Comparison of ENCODE assay signal across 5 cellular contexts in genomic region chr1:196709889-196710288, GRCh38. TPM values are rescaled to one million over a fixed set of nuclear protein-coding genes. Genes with fewer than 3 reads are reported as not detected.
DNase-seq lines count a peak whose midpoint lies in the region; ATAC-seq, FAIRE-seq and TF ChIP-seq lines count a peak whose summit lies in the region.
"Not testable (repeated sequence)": the region's sequence is repeated elsewhere in the genome, so short reads cannot be mapped to it uniquely, and the experiment has no call there.

No MANE protein-coding gene starts in this region.

- not testable (repeated sequence) for H3K4me1 ChIP-seq in A549; IMR-90 (ENCODE audit: control insufficient read depth, insufficient read depth, low read length); HepG2 (ENCODE audit: insufficient read depth, low read length)

- not testable (repeated sequence) for H2AK9ac ChIP-seq in IMR-90 (replicated peaks; ENCODE audit: low read depth, low read length, poor library complexity)

- H3K36me3 ChIP-seq in IMR-90 (ENCODE audit: control insufficient read depth, insufficient read depth, low read length); bronchial epithelial cell (ENCODE audit: control insufficient read depth, insufficient read depth, low read length); HepG2 (replicated peaks in 1 of 2; ENCODE audit: control insufficient read depth in 1 of 2, insufficient read depth in 2 of 2, low read length in 2 of 2): not testable (repeated sequence)

- not testable (repeated sequence) for FAIRE-seq in A549 (lab: Jason Lieb, UNC); HepG2 (lab: Jason Lieb, UNC)
- FAIRE-seq in GM12892 (lab: Jason Lieb, UNC) (peak; percentile 9), bronchial epithelial cell (lab: Jason Lieb, UNC) (peak; percentile 98)

- dilution Hi-C loops in IMR-90 (cut with HindIII; ENCODE audit: low sequenced_read_pairs, unreplicated experiment) = not testable (repeated sequence)

- H2BK120ac ChIP-seq in IMR-90 (ENCODE audit: low read depth, low read length) = not testable (repeated sequence)

- WGBS in A549 (ENCODE audit: missing lambda C conversion rate) = 43% methylated on average over 2 of the region's 2 CpGs
- 67% methylated on average over 1 of the region's 2 CpGs; no CpG with 5 or more reads in 1 of the 2 experiments for WGBS in IMR-90 (ENCODE audit: extremely low coverage in 2 of 2, insufficient read length in 1 of 2), 2 experiments
- 14% methylated on average over 2 of the region's 2 CpGs for WGBS in HepG2 (ENCODE audit: low lambda C conversion rate)

- not testable (repeated sequence) for TF ChIP-seq POLR2A in A549 (IDR thresholded peaks at IDR 0.05; ENCODE audit: low read length); GM12892 (IDR thresholded peaks at IDR 0.05; ENCODE audit: low read depth, low read length); IMR-90 (IDR thresholded peaks at IDR 0.05; ENCODE audit: low read depth, low read length); HepG2 (IDR thresholded peaks at IDR 0.05; ENCODE audit: insufficient read depth in 1 of 2, low read depth in 2 of 2, low read length in 2 of 2)

- H3K4me3 ChIP-seq in A549; IMR-90 (ENCODE audit: insufficient read depth, low read depth, low read length); bronchial epithelial cell (ENCODE audit: low read depth, low read length); HepG2 (replicated peaks in 1 of 3; ENCODE audit: insufficient read depth in 1 of 3, low read depth in 2 of 3, low read length in 3 of 3): not testable (repeated sequence)

- ATAC-seq in A549; IMR-90 (ENCODE audit: low read depth); HepG2: not testable (repeated sequence)

- H3K4me2 ChIP-seq in A549; IMR-90 (ENCODE audit: low read depth, low read length); HepG2 (ENCODE audit: low read depth, low read length): not testable (repeated sequence)

- not testable (repeated sequence) for TF ChIP-seq RAD21 in A549 (conservative IDR thresholded peaks at IDR 0.05 in 1 of 2, IDR thresholded peaks at IDR 0.05 in 1 of 2); IMR-90 (IDR thresholded peaks at IDR 0.05; ENCODE audit: low read length); HepG2 (CRISPR knock-in tag; IDR thresholded peaks at IDR 0.05)

- H3K9me1 ChIP-seq in IMR-90 (ENCODE audit: insufficient read depth, low read length) = not testable (repeated sequence)

- H3K4ac ChIP-seq in IMR-90 (ENCODE audit: low read depth, low read length) = not testable (repeated sequence)

- in situ Hi-C loops in IMR-90 (cut with MboI; ENCODE audit: low sequenced_read_pairs); HepG2 (cut with HindIII; ENCODE audit: extremely low pct_ligation_motif_present, low pct_unique_long_range_greater_than_20kb): not testable (repeated sequence)

- not testable (repeated sequence) for H3K14ac ChIP-seq in IMR-90 (replicated peaks; ENCODE audit: low read depth, low read length)

- H4K8ac ChIP-seq in IMR-90 (ENCODE audit: low read depth in 2 of 2, low read length in 2 of 2) = not testable (repeated sequence)

- not testable (repeated sequence) for H4K20me1 ChIP-seq in IMR-90 (ENCODE audit: insufficient read depth, low read length); HepG2 (ENCODE audit: insufficient read depth, low read length)

- not testable (repeated sequence) for BruUV-seq in IMR-90 (replicated peaks; lab: Mats Ljungman, UMichigan); HepG2 (replicated peaks; lab: Mats Ljungman, UMichigan)

- not testable (repeated sequence) for H2BK20ac ChIP-seq in IMR-90 (ENCODE audit: low read depth, low read length)

- H2AFZ ChIP-seq in IMR-90 (replicated peaks; ENCODE audit: low read length, poor library complexity); HepG2 (ENCODE audit: low read length): not testable (repeated sequence)

- intact Hi-C loops in IMR-90 (cut with micrococcal nuclease) = loop anchor here (2.0 kb wide), 1 partner anchor 69 kb away; no protein-coding TSS in a partner anchor
- intact Hi-C loops in HepG2 (cut with micrococcal nuclease; ENCODE audit: unreplicated experiment) = not testable (repeated sequence)

- not testable (repeated sequence) for H3K27me3 ChIP-seq in IMR-90 (ENCODE audit: control insufficient read depth, insufficient read depth, low read length); bronchial epithelial cell (ENCODE audit: control insufficient read depth, insufficient read depth, low read length); HepG2 (ENCODE audit: control insufficient read depth in 1 of 2, insufficient read depth in 2 of 2, low read length in 2 of 2)

- not testable (repeated sequence) for H3K27ac ChIP-seq in A549; IMR-90 (ENCODE audit: insufficient read depth, low read length); HepG2 (ENCODE audit: extremely low read length, insufficient read depth, low read length)

- TF ChIP-seq EP300 in A549 (IDR thresholded peaks at IDR 0.05); HepG2 (IDR thresholded peaks at IDR 0.05; ENCODE audit: low read depth in 2 of 2, low read length in 2 of 2); HepG2 (CRISPR knock-in tag; IDR thresholded peaks at IDR 0.05; ENCODE audit: borderline replicate concordance): not testable (repeated sequence)

- TF ChIP-seq CTCF in A549 (IDR thresholded peaks at IDR 0.05); IMR-90 (conservative IDR thresholded peaks at IDR 0.05; ENCODE audit: low read depth, low read length); bronchial epithelial cell (IDR thresholded peaks at IDR 0.05; ENCODE audit: insufficient read depth, low read length, severe bottlenecking); HepG2 (CRISPR knock-in tag; IDR thresholded peaks at IDR 0.05): not testable (repeated sequence)

- not testable (repeated sequence) for H4K91ac ChIP-seq in IMR-90 (ENCODE audit: insufficient read depth, low read depth, low read length)

- H2BK15ac ChIP-seq in IMR-90 (ENCODE audit: low read depth, low read length) = not testable (repeated sequence)

- DNase-seq in A549 (ENCODE audit: low read depth in 1 of 2, low spot score in 1 of 2); GM12892 (ENCODE audit: insufficient read length); IMR-90; bronchial epithelial cell (ENCODE audit: low read depth); HepG2 (ENCODE audit: low spot score): not testable (repeated sequence)

- not testable (repeated sequence) for H2BK5ac ChIP-seq in IMR-90 (ENCODE audit: low read depth, low read length, poor library complexity, severe bottlenecking)

- not testable (repeated sequence) for H3K79me1 ChIP-seq in IMR-90 (ENCODE audit: low read depth in 1 of 2, low read length in 2 of 2)

- H2AK5ac ChIP-seq in IMR-90 (ENCODE audit: low read depth, low read length) = not testable (repeated sequence)

- not testable (repeated sequence) for H3K18ac ChIP-seq in IMR-90 (ENCODE audit: low read depth, low read length)

- H4K5ac ChIP-seq in IMR-90 (ENCODE audit: low read depth, low read length) = not testable (repeated sequence)

- POLR2A ChIA-PET in A549 (lab: Yijun Ruan, JAX); HepG2 (lab: Yijun Ruan, JAX): not testable (repeated sequence)
- POLR2A ChIA-PET in IMR-90 (lab: Charles Lee; ENCODE audit: unreplicated experiment) = interaction anchor here (0.5 kb wide), 1 partner anchor 8 kb away, joined by 3 read pairs; no protein-coding TSS in a partner anchor

- H3K23ac ChIP-seq in IMR-90 (ENCODE audit: low read depth, low read length) = not testable (repeated sequence)

- H3K56ac ChIP-seq in IMR-90 (ENCODE audit: extremely low read depth, insufficient read depth, low read length) = not testable (repeated sequence)

- H3K9ac ChIP-seq in IMR-90 (ENCODE audit: low read depth, low read length); HepG2 (ENCODE audit: insufficient read depth, low read depth, low read length): not testable (repeated sequence)

- not testable (repeated sequence) for H3K79me2 ChIP-seq in HepG2 (ENCODE audit: insufficient read depth, low read length)

- H3K9me3 ChIP-seq in A549; IMR-90 (ENCODE audit: control insufficient read depth, insufficient read depth, low read length); HepG2 (ENCODE audit: low read length): not testable (repeated sequence)

- CTCF ChIA-PET in A549 (lab: Yijun Ruan, JAX) = interaction anchor here (0.6 to 1.2 kb wide), 2 partner anchors 32 to 442 kb away, joined by 3 to 5 read pairs; no protein-coding TSS in a partner anchor
- CTCF ChIA-PET in IMR-90 (lab: Yijun Ruan, JAX); HepG2 (lab: Yijun Ruan, JAX; ENCODE audit: low intra/inter-chr PET ratio, low total read pairs): not testable (repeated sequence)

RNA-seq across cellular contexts. Expression of gene CFH, which starts 58.0 kb away (rescaled TPM):
- polyA plus RNA-seq in A549 (2011; rRNA removed) = 68.1 and 78.5 TPM in 2 replicates
- 1.9 and 2.6 TPM in 2 replicates for polyA plus RNA-seq in A549 (2012; cell fraction: cytosol; rRNA removed)
- 2.1 and 2.5 TPM in 2 replicates for polyA plus RNA-seq in A549 (2012; cell fraction: nucleus; rRNA removed)
- 4.8 to 8.2 TPM (median 6.3 TPM) in 3 replicates for polyA plus RNA-seq in A549 (2017; fragmentation: RNase III; extraction: RNeasy Plus Mini Kit Qiagen cat#74134 plus additional on column Dnase treatment)
- 16.2 and 22.3 TPM in 2 replicates for polyA minus RNA-seq in A549 (2011; rRNA and poly(A)+ RNA removed)
- not detected for polyA plus RNA-seq in GM12892 (2012; ENCODE audit: missing spikeins)
- 6.3 and 12.8 TPM in 2 replicates for total RNA-seq in IMR-90 (2012; rRNA removed)
- polyA plus RNA-seq in IMR-90 (2012; rRNA removed) = 9.8 and 12.1 TPM in 2 replicates
- polyA plus RNA-seq in IMR-90 (2012; cell fraction: cytosol; rRNA removed) = 2.3 and 3.0 TPM in 2 replicates
- polyA plus RNA-seq in IMR-90 (2012; cell fraction: nucleus; rRNA removed; ENCODE audit: low replicate concordance) = 0.99 and 13.7 TPM in 2 replicates
- 22.9 and 34.2 TPM in 2 replicates for total RNA-seq in bronchial epithelial cell
- total RNA-seq in HepG2 (2016; rRNA removed; fragmentation: Illumina TruSeq; extraction: Trizol) = not detected in 2 replicates
- not detected in 2 replicates for total RNA-seq in HepG2 (2016; cell fraction: cytosol; rRNA removed; fragmentation: Illumina TruSeq; extraction: Trizol; ENCODE audit: low read depth)
- not detected in 2 replicates for total RNA-seq in HepG2 (2016; cell fraction: insoluble cytoplasmic fraction; rRNA removed; fragmentation: Illumina TruSeq; extraction: Trizol)
- not detected in 2 replicates for total RNA-seq in HepG2 (2016; cell fraction: membrane; rRNA removed; fragmentation: Illumina TruSeq; extraction: Trizol)
- not detected in 2 replicates for total RNA-seq in HepG2 (2016; cell fraction: nucleus; rRNA removed; fragmentation: Illumina TruSeq; extraction: Trizol)
- polyA plus RNA-seq in HepG2 (2011; rRNA removed) = 0.03 TPM in 1 of 2 replicates, not detected in the other
- not detected in 2 replicates for polyA plus RNA-seq in HepG2 (2011; cell fraction: cytosol; rRNA removed)
- not detected in 2 replicates for polyA plus RNA-seq in HepG2 (2011; cell fraction: nucleus; rRNA removed)
- not detected in 2 replicates for polyA plus RNA-seq in HepG2 (2012)
- not detected in 2 replicates for polyA plus RNA-seq in HepG2 (2016; cell fraction: cytosol; fragmentation: Illumina TruSeq; extraction: Trizol; ENCODE audit: low read depth)
- not detected in 2 replicates for polyA plus RNA-seq in HepG2 (2016; cell fraction: insoluble cytoplasmic fraction; fragmentation: Illumina TruSeq; extraction: Trizol; ENCODE audit: low read depth)
- not detected in 2 replicates for polyA plus RNA-seq in HepG2 (2016; cell fraction: membrane; fragmentation: Illumina TruSeq; extraction: Trizol; ENCODE audit: low read depth)
- polyA plus RNA-seq in HepG2 (2016; cell fraction: nucleus; fragmentation: Illumina TruSeq; extraction: Trizol; ENCODE audit: insufficient read depth, low read depth) = not detected in 2 replicates
- polyA minus RNA-seq in HepG2 (2011; rRNA and poly(A)+ RNA removed; ENCODE audit: low replicate concordance) = 0.18 and 46.8 TPM in 2 replicates
- polyA minus RNA-seq in HepG2 (2011; cell fraction: cytosol; rRNA and poly(A)+ RNA removed) = 0.35 and 0.40 TPM in 2 replicates
- 0.39 and 0.50 TPM in 2 replicates for polyA minus RNA-seq in HepG2 (2011; cell fraction: nucleus; rRNA and poly(A)+ RNA removed)
